Comparison of ENCODE assay signal across 18 cellular contexts in genomic region chr17:20914658-20915057, GRCh38.
DNase-seq lines count a peak whose midpoint lies in the region; ATAC-seq, FAIRE-seq and TF ChIP-seq lines count a peak whose summit lies in the region.
"Had no signal": no experiment of that assay in that cellular context is flagged by ENCODE, and none has a peak within 500 bp of the region (broad histone marks: within the 10 kb centered on the region; RNA-seq: fewer than 3 reads in every experiment).

No MANE protein-coding gene starts in this region.

- no peaks in the 10 kb centered on the region for H4K20me1 ChIP-seq in OCI-LY7 (ENCODE audit: insufficient read depth, low read length)
- H4K20me1 ChIP-seq in keratinocyte (ENCODE audit: control insufficient read depth, extremely low read depth, insufficient read depth, low read length) = no peaks in the 10 kb centered on the region

- dilution Hi-C loops in keratinocyte (cut with MboI; ENCODE audit: extremely low pct_ligation_motif_present, low sequenced_read_pairs) = no loop called here

- no peak overlapping the region for H3K4me3 ChIP-seq in OCI-LY7 (ENCODE audit: low read depth, low read length, poor library complexity, severe bottlenecking)
- no peak overlapping the region for H3K4me3 ChIP-seq in keratinocyte (ENCODE audit: control insufficient read depth in 2 of 3, extremely low read depth in 1 of 3, insufficient read depth in 2 of 3, low read depth in 1 of 3, low read length in 3 of 3)
- no peak overlapping the region for H3K4me3 ChIP-seq in A673 (ENCODE audit: low read depth, low read length, poor library complexity, severe bottlenecking)
- H3K4me3 ChIP-seq: HAP-1 had no signal

- H3K4me1 ChIP-seq in OCI-LY7 (ENCODE audit: insufficient read depth, low read length, poor library complexity, severe bottlenecking) = no peaks in the 10 kb centered on the region
- H3K4me1 ChIP-seq in keratinocyte (ENCODE audit: control insufficient read depth, extremely low read depth, insufficient read depth, low read length) = peaks cover 8% of the 10 kb centered on the region
- no peaks in the 10 kb centered on the region for H3K4me1 ChIP-seq in A673 (ENCODE audit: insufficient read depth, low read length, poor library complexity, severe bottlenecking)
- H3K4me1 ChIP-seq: Caco-2, HAP-1 had no signal

- H3K27me3 Mint-ChIP-seq in osteocyte (ENCODE audit: unreplicated experiment) = no peaks in the 10 kb centered on the region

- DNase-seq in OCI-LY7 (ENCODE audit: low spot score) (no peak), keratinocyte (ENCODE audit: low read depth, low spot score) (no peak), osteocyte (ENCODE audit: extremely low spot score, unreplicated experiment) (no peak), A673 (ENCODE audit: low spot score) (no peak)
- DNase-seq: AML-193; Caco-2; CD4-positive, alpha-beta T cell had no signal

- no peaks in the 10 kb centered on the region for H3K9me3 Mint-ChIP-seq in osteocyte (ENCODE audit: unreplicated experiment)
- H3K9me3 Mint-ChIP-seq: CD4-positive, alpha-beta T cell had no signal

- peak overlapping the region; percentile 68 for H3K27ac Mint-ChIP-seq in osteocyte (ENCODE audit: unreplicated experiment)
- H3K27ac Mint-ChIP-seq: CD4-positive, alpha-beta T cell; IgD-negative memory B cell had no signal

- POLR2A ChIA-PET in OCI-LY7 (lab: Charles Lee) = no interaction called here
- POLR2A ChIA-PET in A673 (lab: Charles Lee; ENCODE audit: low non-redundant PET) = no interaction called here

- no peak overlapping the region for H3K9ac ChIP-seq in keratinocyte (ENCODE audit: control insufficient read depth, extremely low read depth, insufficient read depth, low read length)

- no peaks in the 10 kb centered on the region for H3K27me3 ChIP-seq in keratinocyte (ENCODE audit: control insufficient read depth, extremely low read depth, insufficient read depth, low read length)
- H3K27me3 ChIP-seq in A673 (replicated peaks; ENCODE audit: insufficient read depth, low read depth, low read length, poor library complexity) = no peaks in the 10 kb centered on the region

- H3K9me2 ChIP-seq in OCI-LY7 (ENCODE audit: insufficient read depth, low read length) = no peaks in the 10 kb centered on the region

- no TSS peak for BruUV-seq in OCI-LY7 (replicated peaks; lab: Mats Ljungman, UMichigan)
- BruUV-seq in A673 (replicated peaks; lab: Mats Ljungman, UMichigan) = no TSS peak

- H3K9me3 ChIP-seq in OCI-LY7 (ENCODE audit: low read length) = no peaks in the 10 kb centered on the region
- no peaks in the 10 kb centered on the region for H3K9me3 ChIP-seq in keratinocyte (ENCODE audit: control insufficient read depth, low read depth, low read length)
- no peaks in the 10 kb centered on the region for H3K9me3 ChIP-seq in A673 (ENCODE audit: low read depth, low read length, poor library complexity, severe bottlenecking)
- H3K9me3 ChIP-seq: Caco-2, HAP-1 had no signal

- no peak overlapping the region for H3K4me3 Mint-ChIP-seq in osteocyte (ENCODE audit: unreplicated experiment)
- H3K4me3 Mint-ChIP-seq: CD4-positive, alpha-beta T cell had no signal

- TF ChIP-seq CTCF in OCI-LY7 (conservative IDR thresholded peaks at IDR 0.05; ENCODE audit: low read length) (no peak), keratinocyte (optimal IDR thresholded peaks at IDR 0.05 in 1 of 3, IDR thresholded peaks at IDR 0.05 in 1 of 3, conservative IDR thresholded peaks at IDR 0.05 in 1 of 3; ENCODE audit: extremely low read depth in 1 of 3, insufficient read depth in 2 of 3, low read length in 3 of 3) (no peak), osteocyte (IDR thresholded peaks at IDR 0.05) (no peak), A673 (conservative IDR thresholded peaks at IDR 0.05; ENCODE audit: low read depth, low read length) (no peak)

- H2AFZ ChIP-seq in OCI-LY7 (ENCODE audit: low read length) (no peak overlapping the region), keratinocyte (ENCODE audit: control insufficient read depth, low read length) (peak overlapping the region; percentile 12)

- H3K27ac ChIP-seq in OCI-LY7 (ENCODE audit: low read depth, low read length, poor library complexity, severe bottlenecking) = no peak overlapping the region
- H3K27ac ChIP-seq in keratinocyte (ENCODE audit: control insufficient read depth, insufficient read depth, low read length) = no peak overlapping the region
- no peak overlapping the region for H3K27ac ChIP-seq in A673 (ENCODE audit: low read depth, low read length, poor library complexity, severe bottlenecking)
- H3K27ac ChIP-seq: C4-2B had no signal

- H3K4me1 Mint-ChIP-seq in osteocyte (ENCODE audit: unreplicated experiment) = peaks cover 32% of the 10 kb centered on the region

- peak overlapping the region; percentile 7; the same call in 1 of the 2 replicates for H3K4me2 ChIP-seq in OCI-LY7 (ENCODE audit: low read length)
- H3K4me2 ChIP-seq in keratinocyte (ENCODE audit: control insufficient read depth, extremely low read depth, insufficient read depth, low read depth, low read length) = no peak overlapping the region

- intact Hi-C loops in OCI-LY7 (cut with micrococcal nuclease; ENCODE audit: unreplicated experiment) = no loop called here
- intact Hi-C loops in A673 (cut with micrococcal nuclease; ENCODE audit: unreplicated experiment) = no loop called here

- H3K9me1 ChIP-seq in keratinocyte (ENCODE audit: control insufficient read depth, extremely low read depth, insufficient read depth, low read length) = no peaks in the 10 kb centered on the region

- no peak for FAIRE-seq in keratinocyte (lab: Jason Lieb, UNC)
- FAIRE-seq: D721Med, G401.6, GM12891, GM19239, H1, HepG2 had no signal

- H3K79me2 ChIP-seq in OCI-LY7 (ENCODE audit: insufficient read depth, low read depth, low read length) (no peaks in the 10 kb centered on the region), keratinocyte (ENCODE audit: control insufficient read depth, insufficient read depth, low read length) (no peaks in the 10 kb centered on the region)

- ATAC-seq in HG03095 (IDR thresholded peaks at IDR 0.05; ENCODE audit: unreplicated experiment) (no peak), HG02763 (IDR thresholded peaks at IDR 0.05; ENCODE audit: unreplicated experiment) (no peak)
- ATAC-seq: HepG2 had no signal

- CTCF ChIA-PET in OCI-LY7 (lab: Charles Lee; ENCODE audit: unreplicated experiment) = no interaction called here
- CTCF ChIA-PET in A673 (lab: Charles Lee) = no interaction called here

- peaks cover 21% of the 10 kb centered on the region for H3K36me3 Mint-ChIP-seq in osteocyte (ENCODE audit: unreplicated experiment)
- H3K36me3 Mint-ChIP-seq: IgD-negative memory B cell had no signal

- H3K36me3 ChIP-seq in OCI-LY7 (ENCODE audit: insufficient read depth, low read length) = no peaks in the 10 kb centered on the region
- no peaks in the 10 kb centered on the region for H3K36me3 ChIP-seq in keratinocyte (ENCODE audit: control insufficient read depth in 2 of 2, extremely low read depth in 1 of 2, insufficient read depth in 2 of 2, low read length in 2 of 2)
- no peaks in the 10 kb centered on the region for H3K36me3 ChIP-seq in A673 (ENCODE audit: insufficient read depth, low read length, poor library complexity, severe bottlenecking)
- H3K36me3 ChIP-seq: HAP-1 had no signal
